ENCODE assay signal across 9 cellular contexts in genomic region chr17:43723697-43724359, GRCh38.
DNase-seq lines count a peak whose midpoint lies in the region; ATAC-seq and TF ChIP-seq lines count a peak whose summit lies in the region.
"Had no signal": no experiment of that assay in that cellular context is flagged by ENCODE, and none has a peak within 500 bp of the region (broad histone marks: within the 10 kb centered on the region; RNA-seq: fewer than 3 reads in every experiment).

No MANE protein-coding gene starts in this region.

- POLR2A ChIA-PET in HEK293T (lab: Yijun Ruan, JAX), result interaction anchor here (1.2 kb wide), 1 partner anchor 10 kb away, joined by 5 read pairs; no protein-coding TSS in a partner anchor

- no peaks in the 10 kb centered on the region for H3K36me3 Mint-ChIP-seq in stimulated activated naive B cell treated with anti-CD40 and anti-IgM and Interleukin-4, amounts not matched to agents 10 μg/mL and 1 μg/mL and 100 μg/mL, for 72 hours

- DNase-seq in HEK293T (ENCODE audit: extremely low spot score) (peak; percentile 33), fibroblast of pulmonary artery (ENCODE audit: low read depth) (peak; percentile 75), NCI-H774 (lab: John Stamatoyannopoulos, UW) (no peak), NCI-H2171 treated with DMSO at 0.1 percent for 48 hours (lab: John Stamatoyannopoulos, UW) (no peak)
- peak; percentile 53 for DNase-seq in stimulated activated naive B cell treated with anti-CD40 and anti-IgM and Interleukin-4, amounts not matched to agents 10 μg/mL and 1 μg/mL and 100 μg/mL, for 72 hours
- DNase-seq: caudate nucleus, NCI-H446 treated with DMSO at 0.1 percent for 48 hours had no signal

- CTCF ChIA-PET in HEK293T (lab: Yijun Ruan, JAX), result interaction anchor here (0.6 kb wide), 1 partner anchor 154 kb away, joined by 4 read pairs; no protein-coding TSS in a partner anchor

- peak overlapping the region; percentile 14 for H3K27ac Mint-ChIP-seq in stimulated activated naive B cell treated with anti-CD40 and anti-IgM and Interleukin-4, amounts not matched to agents 10 μg/mL and 1 μg/mL and 100 μg/mL, for 72 hours

- H3K4me1 Mint-ChIP-seq in stimulated activated naive B cell treated with anti-CD40 and anti-IgM and Interleukin-4, amounts not matched to agents 10 μg/mL and 1 μg/mL and 100 μg/mL, for 72 hours, result peaks cover 20 to 33% of the 10 kb centered on the region in 2 donors

- H3K27me3 Mint-ChIP-seq in stimulated activated naive B cell treated with anti-CD40 and anti-IgM and Interleukin-4, amounts not matched to agents 10 μg/mL and 1 μg/mL and 100 μg/mL, for 72 hours, result no peaks in the 10 kb centered on the region

- TF ChIP-seq CTCF in fibroblast of pulmonary artery (IDR thresholded peaks at IDR 0.05; ENCODE audit: low read length, missing control alignments), result no peak

- H3K9me3 Mint-ChIP-seq in stimulated activated naive B cell treated with anti-CD40 and anti-IgM and Interleukin-4, amounts not matched to agents 10 μg/mL and 1 μg/mL and 100 μg/mL, for 72 hours, result peaks cover 4 to 10% of the 10 kb centered on the region in 2 donors

- H3K4me3 Mint-ChIP-seq in stimulated activated naive B cell treated with anti-CD40 and anti-IgM and Interleukin-4, amounts not matched to agents 10 μg/mL and 1 μg/mL and 100 μg/mL, for 72 hours, result no peak overlapping the region

- ATAC-seq in SK-N-SH treated with all-trans-retinoic acid at 6 μM for 48 hours (peak; percentile 61), HG03457 (IDR thresholded peaks at IDR 0.05; ENCODE audit: unreplicated experiment) (no peak)
- peak; percentile 49 to 66 for ATAC-seq in stimulated activated naive B cell treated with anti-CD40 and anti-IgM and Interleukin-4, amounts not matched to agents 10 μg/mL and 1 μg/mL and 100 μg/mL, for 72 hours (replicated peaks)

- H3K4me3 ChIP-seq in fibroblast of pulmonary artery (replicated peaks; ENCODE audit: low read depth, low read length), result no peak overlapping the region

TF ChIP-seq in HEK293T, 16 proteins besides CTCF, POLR2A, EP300 and RAD21:
- TF ChIP-seq CTBP1 (IDR thresholded peaks at IDR 0.05; ENCODE audit: borderline replicate concordance) (no peak), ARNT (IDR thresholded peaks at IDR 0.05) (0 out of 2 replicates have a peak, but pooled peaks have one; percentile 7)

TF ChIP-seq in SK-N-SH treated with all-trans-retinoic acid at 6 μM for 48 hours, 23 proteins besides CTCF, POLR2A, EP300 and RAD21:
- TF ChIP-seq ISL1 (CRISPR knock-in tag; IDR thresholded peaks at IDR 0.05) (no peak), POU6F1 (CRISPR knock-in tag; IDR thresholded peaks at IDR 0.05; ENCODE audit: borderline replicate concordance, low read depth) (no peak), PPARA (CRISPR knock-in tag; IDR thresholded peaks at IDR 0.05; ENCODE audit: borderline replicate concordance) (no peak), PATZ1 (CRISPR knock-in tag; IDR thresholded peaks at IDR 0.05; ENCODE audit: borderline replicate concordance) (no peak), TSHZ2 (CRISPR knock-in tag; IDR thresholded peaks at IDR 0.05) (no peak), ZNF70 (CRISPR knock-in tag; IDR thresholded peaks at IDR 0.05) (no peak), CREB5 (CRISPR knock-in tag; IDR thresholded peaks at IDR 0.05; ENCODE audit: low read depth) (no peak), BACH2 (CRISPR knock-in tag; IDR thresholded peaks at IDR 0.05; ENCODE audit: borderline replicate concordance) (no peak), ZC3H10 (CRISPR knock-in tag; IDR thresholded peaks at IDR 0.05) (no peak), ZFP30 (CRISPR knock-in tag; IDR thresholded peaks at IDR 0.05) (no peak), CSRNP3 (CRISPR knock-in tag; IDR thresholded peaks at IDR 0.05) (no peak), RARB (CRISPR knock-in tag; IDR thresholded peaks at IDR 0.05) (no peak), ESRRG (CRISPR knock-in tag; IDR thresholded peaks at IDR 0.05) (no peak), TCF4 (CRISPR knock-in tag; IDR thresholded peaks at IDR 0.05; ENCODE audit: borderline replicate concordance) (no peak), TOX (CRISPR knock-in tag; IDR thresholded peaks at IDR 0.05; ENCODE audit: borderline replicate concordance) (no peak), ZNF565 (CRISPR knock-in tag; conservative IDR thresholded peaks at IDR 0.05; ENCODE audit: low read depth) (no peak), GLIS3 (CRISPR knock-in tag; IDR thresholded peaks at IDR 0.05) (no peak), ZFP3 (CRISPR knock-in tag; IDR thresholded peaks at IDR 0.05) (no peak), OSR1 (CRISPR knock-in tag; IDR thresholded peaks at IDR 0.05) (no peak), ARNTL (CRISPR knock-in tag; IDR thresholded peaks at IDR 0.05; ENCODE audit: borderline replicate concordance, low read depth) (no peak)

Comparison
In these comparisons a context has a peak if more than half of its experiments do, and no peak if none do; other contexts are left out.
1. DNase-seq: peak in HEK293T (single experiment), fibroblast of pulmonary artery (single experiment) and stimulated activated naive B cell treated with anti-CD40 and anti-IgM and Interleukin-4, amounts not matched to agents 10 μg/mL and 1 μg/mL and 100 μg/mL, for 72 hours (single experiment); none in NCI-H774 (single experiment) and NCI-H2171 treated with DMSO at 0.1 percent for 48 hours (single experiment).